Comparison of ENCODE assay signal across 8 cellular contexts in the genomic region with DNA sequence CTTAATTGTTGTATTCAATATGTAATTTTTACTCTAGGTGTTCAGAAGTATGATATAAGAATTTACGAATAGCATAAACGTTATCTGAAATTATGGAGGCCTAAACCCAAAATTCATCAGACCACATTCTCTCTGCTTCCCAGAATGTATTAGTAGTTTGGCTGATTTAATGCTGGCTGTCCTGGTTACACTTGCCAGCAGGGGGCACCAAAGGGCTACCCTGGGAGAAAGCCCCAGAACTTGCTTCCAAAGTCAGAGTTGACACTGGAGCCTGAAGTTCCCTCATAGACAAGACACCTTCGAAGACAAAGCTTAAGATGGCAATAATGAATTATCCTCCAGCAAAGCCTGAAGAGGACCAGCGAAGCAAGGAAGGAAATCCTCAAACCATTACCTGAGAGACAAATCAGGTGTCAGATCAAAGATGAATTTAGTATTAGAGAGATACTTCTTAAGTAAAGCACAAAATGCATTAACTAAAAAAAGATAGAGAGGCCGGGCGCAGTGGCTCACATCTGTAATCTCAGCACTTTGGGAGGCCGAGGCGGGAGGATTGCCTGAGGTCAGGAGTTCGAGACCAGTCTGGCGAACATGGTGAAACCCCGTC. TPM values are rescaled to one million over a fixed set of nuclear protein-coding genes. Genes with fewer than 3 reads are reported as not detected.
DNase-seq lines count a peak whose midpoint lies in the region; ATAC-seq and TF ChIP-seq lines count a peak whose summit lies in the region.

No MANE protein-coding gene starts in this region.

- no peak overlapping the region for H3K4me3 ChIP-seq in cardiac muscle cell
- H3K4me3 ChIP-seq in Loucy (ENCODE audit: low read length, poor library complexity, severe bottlenecking), result no peak overlapping the region
- no peak overlapping the region for H3K4me3 ChIP-seq in endodermal cell (ENCODE audit: low read length)
- H3K4me3 ChIP-seq in ovary, result no peak overlapping the region
- H3K4me3 ChIP-seq in aorta (ENCODE audit: low read length in 2 of 2), result no peak overlapping the region

- TF ChIP-seq CTCF in cardiac muscle cell (IDR thresholded peaks at IDR 0.05; ENCODE audit: low read depth, low read length) (peak; percentile 69), Loucy (conservative IDR thresholded peaks at IDR 0.05; ENCODE audit: low read length) (peak; percentile 69), endodermal cell (conservative IDR thresholded peaks at IDR 0.05) (peak; percentile 96), ovary (IDR thresholded peaks at IDR 0.05) (peak in 1 of 3 donors; percentile 14)

- H3K9me2 ChIP-seq in Loucy (replicated peaks; ENCODE audit: low read depth, low read length), result no peaks in the 10 kb centered on the region

- no peak overlapping the region for H3K27ac Mint-ChIP-seq in endodermal cell

- no peak for TF ChIP-seq POLR2A in ovary (IDR thresholded peaks at IDR 0.05)

- H3K36me3 Mint-ChIP-seq in endodermal cell (ENCODE audit: low read depth), result no peaks in the 10 kb centered on the region

- no peak for TF ChIP-seq EP300 in ovary (IDR thresholded peaks at IDR 0.05)

- H3F3A ChIP-seq in Loucy (ENCODE audit: low read depth), result no peaks in the 10 kb centered on the region

- no peaks in the 10 kb centered on the region for H3K27me3 Mint-ChIP-seq in endodermal cell (ENCODE audit: insufficient read depth)

- H3K27me3 ChIP-seq in cardiac muscle cell (no peaks in the 10 kb centered on the region), Loucy (ENCODE audit: insufficient read depth, low read length, poor library complexity, severe bottlenecking) (no peaks in the 10 kb centered on the region), endodermal cell (ENCODE audit: control insufficient read depth, insufficient read depth, low read length, poor library complexity, severe bottlenecking) (no peaks in the 10 kb centered on the region), ovary (no peaks in the 10 kb centered on the region), aorta (ENCODE audit: control insufficient read depth in 1 of 2, insufficient read depth in 2 of 2, low read length in 1 of 2) (peaks cover 0 to 6% of the 10 kb centered on the region in 2 donors)

- H3K79me2 ChIP-seq in Loucy (ENCODE audit: insufficient read depth, low read length), result no peaks in the 10 kb centered on the region

- DNase-seq in cardiac muscle cell (ENCODE audit: low read depth in 1 of 2, low spot score in 1 of 2) (peak; percentile 50 to 78), Right ventricle myocardium superior (no peak), endodermal cell (peak; percentile 90), ovary (peak in 4 of 5 donors; percentile 31 to 49 (median 40)), aorta (peak; percentile 66 to 82)
- DNase-seq in activated CD4-positive, alpha-beta T cell treated with anti-CD3 and anti-CD28 coated beads, Interleukin-2, amount 50 U/mL, for 4 hours, result peak; percentile 46 to 50

- 93% methylated on average over 6 of the region's 11 CpGs; no CpG with 5 or more reads in 1 of the 2 experiments for WGBS in endodermal cell (ENCODE audit: insufficient coverage in 1 of 2, insufficient read length in 1 of 2), 2 experiments
- 76 to 79% (median 78%) methylated on average over 11 of the region's 11 CpGs for WGBS in ovary, 3 donors
- WGBS in aorta, 2 donors, result 80% methylated on average over 11 of the region's 11 CpGs

- H3K9me3 ChIP-seq in cardiac muscle cell (ENCODE audit: low read depth) (no peaks in the 10 kb centered on the region), Loucy (ENCODE audit: insufficient read depth, low read depth, low read length) (no peaks in the 10 kb centered on the region), endodermal cell (ENCODE audit: control insufficient read depth, low read length) (no peaks in the 10 kb centered on the region), ovary (no peaks in the 10 kb centered on the region), aorta (ENCODE audit: control insufficient read depth, low read length) (no peaks in the 10 kb centered on the region)

- H3K27ac ChIP-seq in cardiac muscle cell (no peak overlapping the region), endodermal cell (ENCODE audit: low read depth, low read length) (no peak overlapping the region), ovary (no peak overlapping the region), aorta (ENCODE audit: low read depth in 1 of 2, low read length in 2 of 2) (no peak overlapping the region)

- H3K9me3 Mint-ChIP-seq in endodermal cell, result no peaks in the 10 kb centered on the region

- H3K9ac ChIP-seq in Loucy (ENCODE audit: low read depth, low read length, poor library complexity, severe bottlenecking) (no peak overlapping the region), endodermal cell (ENCODE audit: extremely low read depth, low read length, poor library complexity, severe bottlenecking) (no peak overlapping the region)

- H3K4me1 ChIP-seq in cardiac muscle cell (ENCODE audit: low read depth) (peaks cover 6% of the 10 kb centered on the region), Loucy (ENCODE audit: insufficient read depth, low read length, poor library complexity, severe bottlenecking) (no peaks in the 10 kb centered on the region), endodermal cell (ENCODE audit: control insufficient read depth, insufficient read depth, low read length) (no peaks in the 10 kb centered on the region), ovary (ENCODE audit: insufficient read depth) (no peaks in the 10 kb centered on the region), aorta (ENCODE audit: control insufficient read depth in 1 of 2, insufficient read depth in 2 of 2, low read length in 2 of 2) (no peaks in the 10 kb centered on the region)

- H3K4me3 Mint-ChIP-seq in endodermal cell, result no peak overlapping the region

- no peaks in the 10 kb centered on the region for H4K20me1 ChIP-seq in Loucy (ENCODE audit: insufficient read depth, low read length, poor library complexity, severe bottlenecking)

- ATAC-seq in Right ventricle myocardium superior (ENCODE audit: poor library complexity) (no peak), aorta (ENCODE audit: low FRiP score) (no peak), GM19397 (IDR thresholded peaks at IDR 0.05; ENCODE audit: unreplicated experiment) (no peak)

- no peak overlapping the region for H3K4me2 ChIP-seq in Loucy (ENCODE audit: low read depth, low read length, poor library complexity, severe bottlenecking)

- no peaks in the 10 kb centered on the region for H3K4me1 Mint-ChIP-seq in endodermal cell

- no peak overlapping the region for H2AFZ ChIP-seq in Loucy (ENCODE audit: low read length)

- intact Hi-C loops in Right ventricle myocardium superior (cut with DNase I), result no loop called here
- intact Hi-C loops in ovary (cut with DNase I), result no loop called here
- intact Hi-C loops in aorta (cut with DNase I), result loop anchor here in 1 of 2 donors (5.0 kb wide), 1 partner anchor 746 kb away; no protein-coding TSS in a partner anchor

- no peaks in the 10 kb centered on the region for H3K36me3 ChIP-seq in cardiac muscle cell
- H3K36me3 ChIP-seq in Loucy (ENCODE audit: insufficient read depth, low read length), result no peaks in the 10 kb centered on the region
- no peaks in the 10 kb centered on the region for H3K36me3 ChIP-seq in endodermal cell (ENCODE audit: control insufficient read depth, insufficient read depth, low read length)
- H3K36me3 ChIP-seq in ovary, result no peaks in the 10 kb centered on the region
- no peaks in the 10 kb centered on the region for H3K36me3 ChIP-seq in aorta (ENCODE audit: control insufficient read depth in 1 of 2, insufficient read depth in 2 of 2, low read length in 1 of 2)

RNA-seq across cellular contexts. Expression of a gene that starts 11.3 kb away (rescaled TPM):
- total RNA-seq in cardiac muscle cell (22.5 and 22.7 TPM in 2 replicates), Right ventricle myocardium superior (4.5 TPM), endodermal cell (10 to 100 TPM in 1 of 2 donors, 1 to 10 TPM in 1; 7.1 to 57.4 TPM), ovary (1 to 10 TPM in 2 of 7 donors, under 1 TPM in 4, not detected in 1; 0.13 to 5.2 (median 0.85) TPM), aorta (10 to 100 TPM in 1 of 2 donors, 1 to 10 TPM in 1; 2.3 to 12.1 TPM)
- polyA plus RNA-seq in cardiac muscle cell (10.4 and 17.6 TPM in 2 replicates), ovary (1 to 10 TPM in 1 of 2 donors, under 1 TPM in 1; 0.51 to 6.2 TPM), aorta (1 to 10 TPM; 3.5 to 3.8 TPM)
- polyA plus RNA-seq in endodermal cell (2013, experiment 1 of 2), result 13.9 TPM
- 12.4 TPM for polyA plus RNA-seq in endodermal cell (2013, experiment 2 of 2)

RNA-seq across cellular contexts. Expression of a gene that starts 58.0 kb away (rescaled TPM):
- total RNA-seq in cardiac muscle cell (not detected in 2 replicates), Right ventricle myocardium superior (not detected), endodermal cell (not detected), ovary (not detected), aorta (not detected)
- polyA plus RNA-seq in cardiac muscle cell (not detected in 2 replicates), ovary (not detected), aorta (not detected)
- polyA plus RNA-seq in endodermal cell (2013, experiment 1 of 2), result not detected
- not detected for polyA plus RNA-seq in endodermal cell (2013, experiment 2 of 2)
